In genomic region chr16:70437017-70437581, GRCh38 we compare ENCODE assay signal across 8 cellular contexts. TPM values are rescaled to one million over a fixed set of nuclear protein-coding genes. Genes with fewer than 3 reads are reported as not detected.
DNase-seq lines count a peak whose midpoint lies in the region; ATAC-seq and TF ChIP-seq lines count a peak whose summit lies in the region.

No MANE protein-coding gene starts in this region.

- ATAC-seq in GM19452 (IDR thresholded peaks at IDR 0.05; ENCODE audit: unreplicated experiment) (no peak), HG02885 (IDR thresholded peaks at IDR 0.05; ENCODE audit: poor library complexity, unreplicated experiment) (no peak)

- no peaks in the 10 kb centered on the region for H3K9me3 ChIP-seq in neural cell (ENCODE audit: low read length)

- no peak for TF ChIP-seq RAD21 in neural cell (conservative IDR thresholded peaks at IDR 0.05)

- peaks cover 18% of the 10 kb centered on the region for H3K79me2 ChIP-seq in neural cell (replicated peaks; ENCODE audit: insufficient read depth, low read length)

- H3K9ac ChIP-seq in neural cell (ENCODE audit: low read length): peak overlapping the region; percentile 76

- no peaks in the 10 kb centered on the region for H3K9me2 ChIP-seq in neural cell (ENCODE audit: insufficient read depth, low read length)

- H3K36me3 ChIP-seq in neural cell (ENCODE audit: insufficient read depth, low read length): no peaks in the 10 kb centered on the region

- DNase-seq in ELR (ENCODE audit: low read depth) (peak; percentile 55), NB4 (ENCODE audit: low read depth) (peak; percentile 85), caudate nucleus (lab: John Stamatoyannopoulos, UW) (peak in 1 of 61 donors; percentile 43), cerebellum (ENCODE audit: low spot score) (no peak)
- no peak for DNase-seq in stimulated activated CD4-positive, alpha-beta T cell treated with anti-CD3 and anti-CD28 coated beads, Interleukin-15, amount 100 ng/mL, for 24 hours

- TF ChIP-seq POLR2A in NB4 (IDR thresholded peaks at IDR 0.05; ENCODE audit: extremely low read depth, insufficient read length): no peak

- H3K4me2 ChIP-seq in neural cell (ENCODE audit: low read length): peak overlapping the region; percentile 99

- H3K27me3 ChIP-seq in neural cell (ENCODE audit: insufficient read depth, low read depth, low read length): no peaks in the 10 kb centered on the region

- TF ChIP-seq EP300 in neural cell (conservative IDR thresholded peaks at IDR 0.05; ENCODE audit: poor library complexity, severe bottlenecking): no peak

- H3K4me3 ChIP-seq in NB4 (ENCODE audit: low read depth, low read length) (peak overlapping the region; percentile 90), neural cell (ENCODE audit: low read length) (peak overlapping the region; percentile 80)

- H3F3A ChIP-seq in neural cell (ENCODE audit: insufficient read depth, low read length, poor library complexity, severe bottlenecking): no peaks in the 10 kb centered on the region

- no peak overlapping the region for H2AFZ ChIP-seq in neural cell (ENCODE audit: low read depth, low read length)

- H4K20me1 ChIP-seq in neural cell (ENCODE audit: insufficient read depth): no peaks in the 10 kb centered on the region

- peak overlapping the region; percentile 36 for H3K27ac ChIP-seq in caudate nucleus (ENCODE audit: low read depth, low read length)
- no peak overlapping the region for H3K27ac ChIP-seq in neural cell (ENCODE audit: low read length)

- TF ChIP-seq CTCF in NB4 (IDR thresholded peaks at IDR 0.05; ENCODE audit: low read depth, low read length): no peak
- no peak for TF ChIP-seq CTCF in neural cell (IDR thresholded peaks at IDR 0.05; ENCODE audit: poor library complexity, severe bottlenecking)

TF ChIP-seq in neural cell, 6 proteins besides CTCF, POLR2A, EP300 and RAD21:
- TF ChIP-seq TAF1 (IDR thresholded peaks at IDR 0.05; ENCODE audit: low read depth) (no peak), MXI1 (conservative IDR thresholded peaks at IDR 0.05; ENCODE audit: poor library complexity, severe bottlenecking) (no peak), REST (IDR thresholded peaks at IDR 0.05; ENCODE audit: borderline replicate concordance) (no peak), EZH2 (IDR thresholded peaks at IDR 0.05; ENCODE audit: borderline replicate concordance, insufficient read depth, low read length, poor library complexity, severe bottlenecking) (no peak), SMC3 (conservative IDR thresholded peaks at IDR 0.05; ENCODE audit: poor library complexity) (no peak), POLR2AphosphoS5 (IDR thresholded peaks at IDR 0.05) (no peak)

RNA-seq across cellular contexts. Expression of gene ST3GAL2, which starts 1.8 kb away (rescaled TPM):
- 19.4 and 21.7 TPM in 2 replicates for polyA plus RNA-seq in neural cell
- polyA minus RNA-seq in neural cell: 38.8 and 48.7 TPM in 2 replicates
- 30.3 TPM for total RNA-seq in cerebellum

RNA-seq across cellular contexts. Expression of gene FCSK, which starts 17.3 kb away (rescaled TPM):
- polyA plus RNA-seq in neural cell: 10.7 and 18.0 TPM in 2 replicates
- 7.6 and 12.4 TPM in 2 replicates for polyA minus RNA-seq in neural cell
- total RNA-seq in cerebellum: 9.5 TPM

Comparison
In these comparisons a context has a peak if more than half of its experiments do, and no peak if none do; other contexts are left out.
1. DNase-seq: peak in ELR (single experiment) and NB4 (single experiment); none in stimulated activated CD4-positive, alpha-beta T cell treated with anti-CD3 and anti-CD28 coated beads, Interleukin-15, amount 100 ng/mL, for 24 hours (single experiment) and cerebellum (single experiment).